In the genomic region with DNA sequence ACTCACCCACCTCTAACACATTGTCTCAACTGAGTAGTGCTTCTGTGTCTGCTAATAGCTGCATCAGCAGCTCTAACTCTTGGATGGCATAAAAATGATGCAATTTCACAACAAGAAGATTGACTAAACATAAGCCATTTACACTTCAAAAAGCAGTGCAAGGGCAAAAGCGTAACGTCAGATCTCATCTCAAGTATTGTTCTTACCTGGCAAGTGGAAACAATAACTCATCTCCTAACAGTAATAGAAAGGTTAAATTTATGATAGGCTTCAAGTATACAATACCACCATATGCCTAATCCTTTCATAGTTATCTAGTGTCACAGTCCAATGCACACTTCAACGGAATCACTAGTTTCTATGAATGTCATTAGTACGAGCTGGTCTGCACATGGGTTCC, we compare ENCODE assay signal across 10 cellular contexts. TPM values are rescaled to one million over a fixed set of nuclear protein-coding genes. Genes with fewer than 3 reads are reported as not detected.
DNase-seq lines count a peak whose midpoint lies in the region; ATAC-seq and TF ChIP-seq lines count a peak whose summit lies in the region.
"Had no signal": no experiment of that assay in that cellular context is flagged by ENCODE, and none has a peak within 500 bp of the region (broad histone marks: within the 10 kb centered on the region; RNA-seq: fewer than 3 reads in every experiment).

No MANE protein-coding gene starts in this region.

- intact Hi-C loops in upper lobe of right lung (cut with DNase I) = no loop called here

- POLR2A ChIA-PET in activated CD8-positive, alpha-beta T cell treated with anti-CD3 and anti-CD28 coated beads, Interleukin-2, amount 10 ng/mL, durations not matched to agents 7 days and 5 days (lab: Charles Lee) = interaction anchor here (1.3 to 10.2 kb wide), 2 partner anchors 8 to 15 kb away, joined by 3 to 138 read pairs; a partner anchor contains a TSS

- CTCF ChIA-PET in activated CD8-positive, alpha-beta T cell treated with anti-CD3 and anti-CD28 coated beads, Interleukin-2, amount 10 ng/mL, durations not matched to agents 7 days and 5 days (lab: Charles Lee) = interaction anchor here (0.5 to 2.4 kb wide), 6 partner anchors 9 to 109 kb away, joined by 3 to 11 read pairs (median 5); a partner anchor contains a TSS

- H3K9me3 Mint-ChIP-seq in activated CD8-positive, alpha-beta T cell treated with anti-CD3 and anti-CD28 coated beads, Interleukin-2, amount 10 ng/mL, durations not matched to agents 7 days and 5 days (ENCODE audit: insufficient read depth) = no peaks in the 10 kb centered on the region

- no peak for TF ChIP-seq POLR2A in GM18505 (IDR thresholded peaks at IDR 0.05; ENCODE audit: borderline replicate concordance, extremely low read depth, insufficient read depth, insufficient read length)

- no peaks in the 10 kb centered on the region for H3K27me3 ChIP-seq in upper lobe of right lung
- H3K27me3 ChIP-seq: esophagus squamous epithelium had no signal

- peaks cover 14% of the 10 kb centered on the region for H3K36me3 Mint-ChIP-seq in activated CD8-positive, alpha-beta T cell treated with anti-CD3 and anti-CD28 coated beads, Interleukin-2, amount 10 ng/mL, durations not matched to agents 7 days and 5 days (ENCODE audit: low read depth)
- H3K36me3 Mint-ChIP-seq: naive B cell had no signal

- H3K4me1 Mint-ChIP-seq in activated CD8-positive, alpha-beta T cell treated with anti-CD3 and anti-CD28 coated beads, Interleukin-2, amount 10 ng/mL, durations not matched to agents 7 days and 5 days (ENCODE audit: low read depth) = peaks cover 61% of the 10 kb centered on the region

- H3K27me3 Mint-ChIP-seq in activated CD8-positive, alpha-beta T cell treated with anti-CD3 and anti-CD28 coated beads, Interleukin-2, amount 10 ng/mL, durations not matched to agents 7 days and 5 days (ENCODE audit: low read depth) = no peaks in the 10 kb centered on the region
- H3K27me3 Mint-ChIP-seq: naive B cell had no signal

- H3K27ac ChIP-seq in upper lobe of right lung = no peak overlapping the region
- H3K27ac ChIP-seq: esophagus squamous epithelium had no signal

- peak overlapping the region; percentile 27 for H3K27ac Mint-ChIP-seq in activated CD8-positive, alpha-beta T cell treated with anti-CD3 and anti-CD28 coated beads, Interleukin-2, amount 10 ng/mL, durations not matched to agents 7 days and 5 days

- DNase-seq in activated CD8-positive, alpha-beta T cell treated with anti-CD3 and anti-CD28 coated beads, Interleukin-2, amount 10 ng/mL, durations not matched to agents 7 days and 5 days = no peak
- DNase-seq in HuH-7.5 (ENCODE audit: low spot score) (no peak), upper lobe of right lung (no peak), SW480 (ENCODE audit: low spot score) (no peak), T1000 (lab: John Stamatoyannopoulos, UW) (no peak)
- DNase-seq: esophagus squamous epithelium, naive B cell had no signal

- ATAC-seq in GM18505 (IDR thresholded peaks at IDR 0.05; ENCODE audit: unreplicated experiment) (peak; percentile 44), GM21360 (IDR thresholded peaks at IDR 0.05; ENCODE audit: unreplicated experiment) (peak; percentile 50), HG03342 (IDR thresholded peaks at IDR 0.05; ENCODE audit: unreplicated experiment) (peak; percentile 50), upper lobe of right lung (no peak)
- peak; percentile 22 for ATAC-seq in activated CD8-positive, alpha-beta T cell treated with anti-CD3 and anti-CD28 coated beads, Interleukin-2, amount 10 ng/mL, durations not matched to agents 7 days and 5 days

- TF ChIP-seq CTCF in upper lobe of right lung (IDR thresholded peaks at IDR 0.05) = no peak

- H3K4me3 ChIP-seq in upper lobe of right lung = no peak overlapping the region
- H3K4me3 ChIP-seq: esophagus squamous epithelium had no signal

- no peak overlapping the region for H3K4me3 Mint-ChIP-seq in activated CD8-positive, alpha-beta T cell treated with anti-CD3 and anti-CD28 coated beads, Interleukin-2, amount 10 ng/mL, durations not matched to agents 7 days and 5 days

- no peaks in the 10 kb centered on the region for H3K9me3 ChIP-seq in upper lobe of right lung
- H3K9me3 ChIP-seq: esophagus squamous epithelium had no signal

- H3K4me1 ChIP-seq in upper lobe of right lung = no peaks in the 10 kb centered on the region

- no peaks in the 10 kb centered on the region for H3K36me3 ChIP-seq in upper lobe of right lung
- H3K36me3 ChIP-seq: esophagus squamous epithelium had no signal

RNA-seq across cellular contexts. Expression of a gene that starts 14.8 kb away (rescaled TPM):
- 10 to 100 TPM; 10.2 to 10.7 TPM for total RNA-seq in activated CD8-positive, alpha-beta T cell treated with anti-CD3 and anti-CD28 coated beads, Interleukin-2, amount 10 ng/mL, durations not matched to agents 7 days and 5 days
- 7.6 TPM for total RNA-seq in upper lobe of right lung
